In the genomic region with DNA sequence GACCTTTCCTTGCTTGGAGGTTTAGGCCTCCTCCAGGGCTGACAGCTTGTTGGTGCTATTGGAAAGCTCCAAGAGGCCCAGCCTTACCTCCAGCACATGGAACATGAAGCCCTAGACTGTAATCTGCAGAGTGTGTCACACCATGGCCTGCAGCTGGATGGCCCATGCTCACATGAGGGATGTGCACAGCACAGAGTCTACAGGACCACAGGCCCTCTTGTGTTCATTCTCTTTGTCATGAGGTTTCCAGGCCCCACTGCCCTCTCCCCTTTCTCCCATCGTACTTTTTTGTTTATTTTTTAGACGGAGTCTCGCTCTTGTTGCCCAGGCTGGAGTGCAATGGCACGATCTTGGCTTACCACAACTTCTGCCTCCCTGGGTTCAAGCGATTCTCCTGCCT, we compare ENCODE assay signal across 15 cellular contexts. TPM values are rescaled to one million over a fixed set of nuclear protein-coding genes. Genes with fewer than 3 reads are reported as not detected.
A peak's percentile ranks its signal among the peaks of the same experiment; 100 is the strongest.
DNase-seq lines count a peak whose midpoint lies in the region; ATAC-seq, FAIRE-seq and TF ChIP-seq lines count a peak whose summit lies in the region.
"Had no signal": no experiment of that assay in that cellular context is flagged by ENCODE, and none has a peak within 500 bp of the region (broad histone marks: within the 10 kb centered on the region; RNA-seq: fewer than 3 reads in every experiment).

No MANE protein-coding gene starts in this region.

- no peaks in the 10 kb centered on the region for H3K27me3 ChIP-seq in H1 (replicated peaks in 1 of 4; ENCODE audit: control insufficient read depth in 3 of 4, extremely low read depth in 1 of 4, insufficient read depth in 3 of 4, low read length in 3 of 4)
- H3K27me3 ChIP-seq: BLaER1 treated with 17β-estradiol and CSF1 and Interleukin-3, amounts not matched to agents 10 nM and 100 nM had no signal

- no peaks in the 10 kb centered on the region for H3K4me1 Mint-ChIP-seq in stimulated activated effector memory CD8-positive, alpha-beta T cell treated with anti-CD3 and anti-CD28 coated beads, Interleukin-12 subunit alpha, Interleukin-12 subunit beta, amount 100 ng/mL, for 72 hours
- H3K4me1 Mint-ChIP-seq: B cell, H9 had no signal

- H4K20me1 ChIP-seq in H1 (replicated peaks in 1 of 2; ENCODE audit: control insufficient read depth in 1 of 2, insufficient read depth in 2 of 2, low read length in 2 of 2) = peaks cover 0 to 17% of the 10 kb centered on the region in 2 experiments

- no peak overlapping the region for H4K91ac ChIP-seq in H1 (replicated peaks; ENCODE audit: insufficient read length, low read length)

- H3K18ac ChIP-seq in H1 (ENCODE audit: extremely low read depth, low read length) = no peak overlapping the region

- H3K4me3 ChIP-seq in SK-N-MC (no peak overlapping the region), H1 (ENCODE audit: extremely low read depth in 1 of 4, insufficient read depth in 2 of 4, low read depth in 3 of 4, low read length in 4 of 4) (no peak overlapping the region)
- H3K4me3 ChIP-seq: BLaER1 treated with 17β-estradiol and CSF1 and Interleukin-3, amounts not matched to agents 10 nM and 100 nM had no signal

- TF ChIP-seq CTCF in RWPE1 (conservative IDR thresholded peaks at IDR 0.05; ENCODE audit: low read depth) (no peak), H1 (IDR thresholded peaks at IDR 0.05; ENCODE audit: control extremely low read depth in 1 of 3, insufficient read depth in 1 of 3, low read depth in 1 of 3, low read length in 3 of 3) (no peak)

- no peak overlapping the region for H3K23ac ChIP-seq in H1 (ENCODE audit: insufficient read length)

- no peak overlapping the region for H3K56ac ChIP-seq in H1 (replicated peaks; ENCODE audit: insufficient read length, low read depth, low read length)

- 98% methylated on average over 5 of the region's 5 CpGs; no CpG with 5 or more reads in 1 of the 2 experiments for WGBS in H1 (ENCODE audit: extremely low coverage in 1 of 2, insufficient coverage in 1 of 2, insufficient read length in 1 of 2, insufficient replicate concordance in 2 of 2, low coverage in 1 of 2, low lambda C conversion rate in 2 of 2, missing lambda C conversion rate in 1 of 2), 2 experiments

- no peaks in the 10 kb centered on the region; a peak in 1 of 4 replicates for H3K79me2 ChIP-seq in H1 (ENCODE audit: control insufficient read depth in 1 of 2, insufficient read depth in 2 of 2, low read length in 2 of 2)

- no peak overlapping the region for H2BK5ac ChIP-seq in H1 (ENCODE audit: low read depth, low read length)

- peaks cover 96% of the 10 kb centered on the region for H3K36me3 ChIP-seq in SK-N-MC (ENCODE audit: insufficient read depth, low read length)
- peaks cover 53 to 98% (median 82%) of the 10 kb centered on the region in 4 experiments for H3K36me3 ChIP-seq in H1 (ENCODE audit: control insufficient read depth in 2 of 4, insufficient read depth in 4 of 4, low read length in 3 of 4)

- H2AK5ac ChIP-seq in H1 (ENCODE audit: low read depth, low read length) = no peak overlapping the region

- no peak overlapping the region for H2AFZ ChIP-seq in H1 (ENCODE audit: low read length)

- no peaks in the 10 kb centered on the region for H3K4me1 ChIP-seq in H1 (replicated peaks in 1 of 4; ENCODE audit: control insufficient read depth in 3 of 4, insufficient read depth in 4 of 4, low read length in 3 of 4)

- no peak for TF ChIP-seq RAD21 in H1 (IDR thresholded peaks at IDR 0.05 in 1 of 2, conservative IDR thresholded peaks at IDR 0.05 in 1 of 2; ENCODE audit: low read depth in 2 of 2, low read length in 2 of 2)

- no peak overlapping the region for H2BK15ac ChIP-seq in H1 (ENCODE audit: low read length)

- H2BK12ac ChIP-seq in H1 (ENCODE audit: low read depth, low read length) = no peak overlapping the region

- TF ChIP-seq EP300 in H1 (IDR thresholded peaks at IDR 0.05; ENCODE audit: borderline replicate concordance in 1 of 2, low read depth in 2 of 2, low read length in 2 of 2) = no peak

- no peak overlapping the region for H3K4ac ChIP-seq in H1 (replicated peaks; ENCODE audit: insufficient read length, low read depth, low read length)

- peak overlapping the region; percentile 45 for H3K27ac Mint-ChIP-seq in stimulated activated effector memory CD8-positive, alpha-beta T cell treated with anti-CD3 and anti-CD28 coated beads, Interleukin-12 subunit alpha, Interleukin-12 subunit beta, amount 100 ng/mL, for 72 hours
- H3K27ac Mint-ChIP-seq: B cell; CD8-positive, alpha-beta T cell had no signal

- H2BK120ac ChIP-seq in H1 (replicated peaks; ENCODE audit: low read depth, low read length) = no peak overlapping the region

- no peak overlapping the region for H3K14ac ChIP-seq in H1 (ENCODE audit: insufficient read length)

- H3K9me3 ChIP-seq in SK-N-MC (ENCODE audit: low read depth, low read length) (no peaks in the 10 kb centered on the region), H1 (ENCODE audit: insufficient read depth in 2 of 2, low read depth in 1 of 2, low read length in 1 of 2) (no peaks in the 10 kb centered on the region)
- H3K9me3 ChIP-seq: BLaER1 treated with 17β-estradiol and CSF1 and Interleukin-3, amounts not matched to agents 10 nM and 100 nM had no signal

- POLR2A ChIA-PET in RWPE1 (lab: Yijun Ruan, JAX; ENCODE audit: low non-redundant PET) (interaction anchor here (0.6 to 0.7 kb wide), 2 partner anchors 298 to 1025 kb away, joined by 5 read pairs; a partner anchor contains a TSS), H1 (lab: Charles Lee; ENCODE audit: partially characterized antibody) (interaction anchor here (0.9 to 20.9 kb wide), 10 partner anchors 9 to 859 kb away, joined by 3 to 354 read pairs (median 6); a partner anchor contains a TSS)

- H4K8ac ChIP-seq in H1 (ENCODE audit: extremely low read depth, insufficient read depth, low read length) = no peak overlapping the region

- H3K9ac ChIP-seq in SK-N-MC (ENCODE audit: insufficient read length) (no peak overlapping the region), H1 (replicated peaks in 1 of 4; ENCODE audit: extremely low read depth in 1 of 4, low read depth in 3 of 4, low read length in 3 of 4) (no peak overlapping the region)

- no peaks in the 10 kb centered on the region; the same call in none of the 2 replicates for H3K79me1 ChIP-seq in H1 (ENCODE audit: low read depth, low read length)

- DNase-seq in RWPE1 (ENCODE audit: low spot score) (no peak), SK-N-MC (ENCODE audit: low read depth, low spot score) (no peak), H1 (ENCODE audit: low read depth in 1 of 2, low spot score in 2 of 2) (no peak), hypothalamus (lab: John Stamatoyannopoulos, UW) (no peak)
- no peak for DNase-seq in stimulated activated effector memory CD8-positive, alpha-beta T cell treated with anti-CD3 and anti-CD28 coated beads, Interleukin-12 subunit alpha, Interleukin-12 subunit beta, amount 100 ng/mL, for 72 hours (ENCODE audit: low spot score in 2 of 2)
- DNase-seq in activated effector memory CD4-positive, alpha-beta T cell treated with anti-CD3 and anti-CD28 coated beads, Interleukin-2, amount 50 U/mL, for 16 hours = no peak
- DNase-seq: Calu3; CD8-positive, alpha-beta T cell; DMS79 treated with DMSO at 0.1 percent for 48 hours; GF-D8; GOT3; H9 had no signal

- H3K4me2 ChIP-seq in H1 (ENCODE audit: insufficient read depth in 1 of 2, low read depth in 2 of 2, low read length in 2 of 2) = no peak overlapping the region
- H3K4me2 ChIP-seq: BLaER1 treated with 17β-estradiol and CSF1 and Interleukin-3, amounts not matched to agents 10 nM and 100 nM had no signal

- H3K27ac ChIP-seq in RWPE1 (peak overlapping the region; percentile 25), SK-N-MC (0 out of 2 replicates have a peak overlapping the region, but pooled peaks have one; percentile 4), H1 (ENCODE audit: low read depth, low read length) (no peak overlapping the region)

- no peaks in the 10 kb centered on the region for H3K23me2 ChIP-seq in H1 (ENCODE audit: low read depth, low read length)

- ATAC-seq in stimulated activated effector memory CD8-positive, alpha-beta T cell treated with anti-CD3 and anti-CD28 coated beads, Interleukin-12 subunit alpha, Interleukin-12 subunit beta, amount 100 ng/mL, for 72 hours = no peak
- ATAC-seq: CD8-positive, alpha-beta T cell had no signal

- no peak overlapping the region for H3K4me3 Mint-ChIP-seq in stimulated activated effector memory CD8-positive, alpha-beta T cell treated with anti-CD3 and anti-CD28 coated beads, Interleukin-12 subunit alpha, Interleukin-12 subunit beta, amount 100 ng/mL, for 72 hours
- H3K4me3 Mint-ChIP-seq: B cell; CD8-positive, alpha-beta T cell; H9 had no signal

- no peak overlapping the region for H2BK20ac ChIP-seq in H1 (ENCODE audit: low read length)

- TF ChIP-seq POLR2A in H1 (IDR thresholded peaks at IDR 0.05; ENCODE audit: control extremely low read depth in 1 of 2, low read depth in 2 of 2, low read length in 2 of 2) = no peak

- FAIRE-seq in H1 (lab: Jason Lieb, UNC) = no peak

- H3K9me3 Mint-ChIP-seq in stimulated activated effector memory CD8-positive, alpha-beta T cell treated with anti-CD3 and anti-CD28 coated beads, Interleukin-12 subunit alpha, Interleukin-12 subunit beta, amount 100 ng/mL, for 72 hours = no peaks in the 10 kb centered on the region
- H3K9me3 Mint-ChIP-seq: CD8-positive, alpha-beta T cell; H9 had no signal

- H3K36me3 Mint-ChIP-seq in stimulated activated effector memory CD8-positive, alpha-beta T cell treated with anti-CD3 and anti-CD28 coated beads, Interleukin-12 subunit alpha, Interleukin-12 subunit beta, amount 100 ng/mL, for 72 hours = peaks cover 87% of the 10 kb centered on the region

- H4K5ac ChIP-seq in H1 (ENCODE audit: insufficient read length, low read depth, low read length) = no peak overlapping the region

- CTCF ChIA-PET in RWPE1 (lab: Yijun Ruan, JAX) = interaction anchor here (0.6 to 1.6 kb wide), 2 partner anchors 10 to 94 kb away, joined by 3 to 4 read pairs; no protein-coding TSS in a partner anchor
- CTCF ChIA-PET in H1 (lab: Charles Lee; ENCODE audit: partially characterized antibody) = interaction anchor here (0.6 to 3.7 kb wide), 5 partner anchors 10 to 180 kb away, joined by 3 to 45 read pairs (median 4); no protein-coding TSS in a partner anchor

RNA-seq across cellular contexts. Expression of a gene that starts 10.0 kb away (rescaled TPM):
- 115 and 116 TPM in 2 replicates for total RNA-seq in H1 (2021; fragmentation: NEBNext Ultra II Directional; extraction: Animal tissue kit (Norgen Biotek cat#: 25700))
- polyA plus RNA-seq in H1 (2011; rRNA removed) = 141 and 160 TPM in 2 replicates
- polyA plus RNA-seq in H1 (2011; cell fraction: cytosol; rRNA removed) = 127 TPM
- polyA plus RNA-seq in H1 (2011; cell fraction: nucleus; rRNA removed) = 141 TPM
- 83.3 to 97.8 TPM (median 90.8 TPM) in 4 replicates for polyA plus RNA-seq in H1 (2012, experiment 1 of 2)
- 40.1 TPM for polyA plus RNA-seq in H1 (2012, experiment 2 of 2)
- 153 TPM for polyA plus RNA-seq in H1 (2013, experiment 1 of 2)
- 174 TPM for polyA plus RNA-seq in H1 (2013, experiment 2 of 2)
- polyA minus RNA-seq in H1 (2011; rRNA and poly(A)+ RNA removed) = 251 and 278 TPM in 2 replicates
- 150 TPM for polyA minus RNA-seq in H1 (2011; cell fraction: cytosol; rRNA and poly(A)+ RNA removed)
- polyA minus RNA-seq in H1 (2011; cell fraction: nucleus; rRNA and poly(A)+ RNA removed) = 146 TPM

RNA-seq across cellular contexts. Expression of a gene that starts 14.1 kb away (rescaled TPM):
- 84.5 and 86.1 TPM in 2 replicates for total RNA-seq in H1 (2021; fragmentation: NEBNext Ultra II Directional; extraction: Animal tissue kit (Norgen Biotek cat#: 25700))
- polyA plus RNA-seq in H1 (2011; rRNA removed) = 52.6 and 52.9 TPM in 2 replicates
- polyA plus RNA-seq in H1 (2011; cell fraction: cytosol; rRNA removed) = 75.9 TPM
- 39.1 TPM for polyA plus RNA-seq in H1 (2011; cell fraction: nucleus; rRNA removed)
- polyA plus RNA-seq in H1 (2012, experiment 1 of 2) = 91.9 to 107 TPM (median 97.9 TPM) in 4 replicates
- polyA plus RNA-seq in H1 (2012, experiment 2 of 2) = 35.6 TPM
- 52.4 TPM for polyA plus RNA-seq in H1 (2013, experiment 1 of 2)
- 55.2 TPM for polyA plus RNA-seq in H1 (2013, experiment 2 of 2)
- polyA minus RNA-seq in H1 (2011; rRNA and poly(A)+ RNA removed) = 74.7 and 76.2 TPM in 2 replicates
- polyA minus RNA-seq in H1 (2011; cell fraction: cytosol; rRNA and poly(A)+ RNA removed) = 43.7 TPM
- 41.1 TPM for polyA minus RNA-seq in H1 (2011; cell fraction: nucleus; rRNA and poly(A)+ RNA removed)

RNA-seq across cellular contexts. Expression of a gene that starts 14.4 kb away (rescaled TPM):
- total RNA-seq in H1 (2021; fragmentation: NEBNext Ultra II Directional; extraction: Animal tissue kit (Norgen Biotek cat#: 25700)) = 186 and 191 TPM in 2 replicates
- polyA plus RNA-seq in H1 (2011; rRNA removed) = 622 and 759 TPM in 2 replicates
- 508 TPM for polyA plus RNA-seq in H1 (2011; cell fraction: cytosol; rRNA removed)
- polyA plus RNA-seq in H1 (2011; cell fraction: nucleus; rRNA removed) = 357 TPM
- 367 to 567 TPM (median 473 TPM) in 4 replicates for polyA plus RNA-seq in H1 (2012, experiment 1 of 2)
- 392 TPM for polyA plus RNA-seq in H1 (2012, experiment 2 of 2)
- polyA plus RNA-seq in H1 (2013, experiment 1 of 2) = 338 TPM
- polyA plus RNA-seq in H1 (2013, experiment 2 of 2) = 352 TPM
- polyA minus RNA-seq in H1 (2011; rRNA and poly(A)+ RNA removed) = 163 and 184 TPM in 2 replicates
- polyA minus RNA-seq in H1 (2011; cell fraction: cytosol; rRNA and poly(A)+ RNA removed) = 130 TPM
- 123 TPM for polyA minus RNA-seq in H1 (2011; cell fraction: nucleus; rRNA and poly(A)+ RNA removed)

RNA-seq across cellular contexts. Expression of a gene that starts 21.3 kb away (rescaled TPM):
- 499 and 526 TPM in 2 replicates for total RNA-seq in H1 (2021; fragmentation: NEBNext Ultra II Directional; extraction: Animal tissue kit (Norgen Biotek cat#: 25700))
- 635 and 701 TPM in 2 replicates for polyA plus RNA-seq in H1 (2011; rRNA removed)
- polyA plus RNA-seq in H1 (2011; cell fraction: cytosol; rRNA removed) = 497 TPM
- 671 TPM for polyA plus RNA-seq in H1 (2011; cell fraction: nucleus; rRNA removed)
- 387 to 431 TPM (median 414 TPM) in 4 replicates for polyA plus RNA-seq in H1 (2012, experiment 1 of 2)
- polyA plus RNA-seq in H1 (2012, experiment 2 of 2) = 532 TPM
- 1,100 TPM for polyA plus RNA-seq in H1 (2013, experiment 1 of 2)
- 1,238 TPM for polyA plus RNA-seq in H1 (2013, experiment 2 of 2)
- 977 and 989 TPM in 2 replicates for polyA minus RNA-seq in H1 (2011; rRNA and poly(A)+ RNA removed)
- 321 TPM for polyA minus RNA-seq in H1 (2011; cell fraction: cytosol; rRNA and poly(A)+ RNA removed)
- polyA minus RNA-seq in H1 (2011; cell fraction: nucleus; rRNA and poly(A)+ RNA removed) = 205 TPM
- total RNA-seq: HT-29 had no signal

RNA-seq across cellular contexts. Expression of a gene that starts 54.3 kb away (rescaled TPM):
- 6.0 TPM in 2 replicates for total RNA-seq in H1 (2021; fragmentation: NEBNext Ultra II Directional; extraction: Animal tissue kit (Norgen Biotek cat#: 25700))
- 6.1 and 7.6 TPM in 2 replicates for polyA plus RNA-seq in H1 (2011; rRNA removed)
- 4.4 TPM for polyA plus RNA-seq in H1 (2011; cell fraction: cytosol; rRNA removed)
- polyA plus RNA-seq in H1 (2011; cell fraction: nucleus; rRNA removed) = 37.7 TPM
- 3.9 to 7.2 TPM (median 6.2 TPM) in 4 replicates for polyA plus RNA-seq in H1 (2012, experiment 1 of 2)
- polyA plus RNA-seq in H1 (2012, experiment 2 of 2) = 3.1 TPM
- polyA plus RNA-seq in H1 (2013, experiment 1 of 2) = 5.1 TPM
- polyA plus RNA-seq in H1 (2013, experiment 2 of 2) = 4.7 TPM
- 3.0 and 4.7 TPM in 2 replicates for polyA minus RNA-seq in H1 (2011; rRNA and poly(A)+ RNA removed)
- 3.7 TPM for polyA minus RNA-seq in H1 (2011; cell fraction: cytosol; rRNA and poly(A)+ RNA removed)
- 9.6 TPM for polyA minus RNA-seq in H1 (2011; cell fraction: nucleus; rRNA and poly(A)+ RNA removed)
